ENCODE assay signal across 17 cellular contexts in the genomic region with DNA sequence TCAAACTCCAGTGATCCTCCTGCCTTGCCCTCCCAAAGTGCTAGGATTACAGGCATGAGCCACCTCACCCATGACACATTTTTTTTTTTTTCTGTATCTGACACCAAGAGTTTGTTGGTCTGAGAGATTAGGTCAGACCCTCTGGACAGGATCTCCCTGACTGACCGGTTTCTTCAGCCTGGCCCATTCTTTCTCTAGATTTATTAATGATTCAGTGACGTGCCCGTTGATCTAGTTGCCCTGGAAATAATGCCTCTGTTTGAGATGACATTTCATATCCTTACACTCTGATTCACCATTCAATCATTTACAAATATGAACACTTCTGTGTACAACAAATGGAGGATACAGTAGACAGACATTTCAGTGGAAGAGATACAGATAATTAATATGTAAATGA. TPM values are rescaled to one million over a fixed set of nuclear protein-coding genes. Genes with fewer than 3 reads are reported as not detected.
A peak's percentile ranks its signal among the peaks of the same experiment; 100 is the strongest.
DNase-seq lines count a peak whose midpoint lies in the region; ATAC-seq and TF ChIP-seq lines count a peak whose summit lies in the region.
"Had no signal": no experiment of that assay in that cellular context is flagged by ENCODE, and none has a peak within 500 bp of the region (broad histone marks: within the 10 kb centered on the region; RNA-seq: fewer than 3 reads in every experiment).

No MANE protein-coding gene starts in this region.

- H4K20me1 ChIP-seq in PC-3 (ENCODE audit: low read length) = no peaks in the 10 kb centered on the region

- H3K9ac ChIP-seq in PC-3 (ENCODE audit: low read length) = peak overlapping the region; percentile 85

- H2AFZ ChIP-seq in PC-3 (ENCODE audit: low read length) = no peak overlapping the region

- intact Hi-C loops in PC-3 (cut with micrococcal nuclease) = loop anchor here (2.0 kb wide), 1 partner anchor 39 kb away; no protein-coding TSS in a partner anchor

- TF ChIP-seq CTCF in PC-3 (conservative IDR thresholded peaks at IDR 0.05; ENCODE audit: low read depth, low read length) = no peak

- no peaks in the 10 kb centered on the region for H3K9me3 Mint-ChIP-seq in activated naive CD4-positive, alpha-beta T cell treated with anti-CD3 and anti-CD28 coated beads, Interleukin-2, amount 50 U/mL, for 24 hours
- H3K9me3 Mint-ChIP-seq in stimulated activated memory B cell treated with anti-CD40 and anti-IgM and Interleukin-4, amounts not matched to agents 10 μg/mL and 1 μg/mL and 100 μg/mL, for 72 hours = peaks cover 8% of the 10 kb centered on the region

- POLR2A ChIA-PET in PC-3 (lab: Charles Lee; ENCODE audit: unreplicated experiment) = no interaction called here

- ATAC-seq in PC-3 = peak; percentile 42
- ATAC-seq in stimulated activated memory B cell treated with anti-CD40 and anti-IgM and Interleukin-4, amounts not matched to agents 10 μg/mL and 1 μg/mL and 100 μg/mL, for 72 hours = no peak
- no peak for ATAC-seq in GM21717 (IDR thresholded peaks at IDR 0.05; ENCODE audit: unreplicated experiment)
- ATAC-seq: GM23338, right cardiac atrium had no signal

- CTCF ChIA-PET in PC-3 (lab: Charles Lee) = no interaction called here

- H3K27ac ChIP-seq in PC-3 (ENCODE audit: low read length) (peak overlapping the region; percentile 92), epithelial cell of prostate (peak overlapping the region; percentile 100)
- H3K27ac ChIP-seq: Peyer's patch, uterus, WERI-Rb-1 had no signal

- H3F3A ChIP-seq in PC-3 (ENCODE audit: low read length, unreplicated experiment) = peaks cover 5% of the 10 kb centered on the region

- no peak for DNase-seq in activated naive CD4-positive, alpha-beta T cell treated with Interleukin-2 at 50 U/mL for 16 hours
- DNase-seq in PC-3 (peak; percentile 96), epithelial cell of prostate (ENCODE audit: low read depth, low spot score) (no peak), NCI-H146 (lab: John Stamatoyannopoulos, UW) (no peak)
- DNase-seq in stimulated activated CD4-positive, alpha-beta T cell treated with anti-CD3 and anti-CD28 coated beads, Interleukin-2, amount 100 ng/mL, for 48 hours = no peak
- DNase-seq: effector memory CD4-positive, alpha-beta T cell; hippocampal formation; KBM-7; Peyer's patch; right cardiac atrium; uterus; WERI-Rb-1 had no signal

- H3K27me3 ChIP-seq in PC-3 (ENCODE audit: low read length) = no peaks in the 10 kb centered on the region
- H3K27me3 ChIP-seq: BLaER1 treated with 17β-estradiol and CSF1 and Interleukin-3, amounts not matched to agents 10 nM and 100 nM; Peyer's patch; uterus had no signal

- H3K9me2 ChIP-seq in PC-3 (replicated peaks; ENCODE audit: low read length) = no peaks in the 10 kb centered on the region

- peaks cover 3% of the 10 kb centered on the region for H3K27me3 Mint-ChIP-seq in activated naive CD4-positive, alpha-beta T cell treated with anti-CD3 and anti-CD28 coated beads, Interleukin-2, amount 50 U/mL, for 24 hours
- H3K27me3 Mint-ChIP-seq in stimulated activated memory B cell treated with anti-CD40 and anti-IgM and Interleukin-4, amounts not matched to agents 10 μg/mL and 1 μg/mL and 100 μg/mL, for 72 hours = peaks cover 3% of the 10 kb centered on the region

- H3K36me3 ChIP-seq in PC-3 (ENCODE audit: low read depth, low read length) = peaks cover 13% of the 10 kb centered on the region
- H3K36me3 ChIP-seq: Peyer's patch, uterus had no signal

- peaks cover 7% of the 10 kb centered on the region for H3K36me3 Mint-ChIP-seq in activated naive CD4-positive, alpha-beta T cell treated with anti-CD3 and anti-CD28 coated beads, Interleukin-2, amount 50 U/mL, for 24 hours
- peaks cover 8% of the 10 kb centered on the region for H3K36me3 Mint-ChIP-seq in stimulated activated memory B cell treated with anti-CD40 and anti-IgM and Interleukin-4, amounts not matched to agents 10 μg/mL and 1 μg/mL and 100 μg/mL, for 72 hours

- H3K4me2 ChIP-seq in PC-3 (ENCODE audit: low read length) = peak overlapping the region; percentile 73
- H3K4me2 ChIP-seq: GM23338 had no signal

- H3K4me1 Mint-ChIP-seq in activated naive CD4-positive, alpha-beta T cell treated with anti-CD3 and anti-CD28 coated beads, Interleukin-2, amount 50 U/mL, for 24 hours = peaks cover 35% of the 10 kb centered on the region
- H3K4me1 Mint-ChIP-seq in stimulated activated memory B cell treated with anti-CD40 and anti-IgM and Interleukin-4, amounts not matched to agents 10 μg/mL and 1 μg/mL and 100 μg/mL, for 72 hours = peaks cover 32% of the 10 kb centered on the region

- H3K9me3 ChIP-seq in PC-3 (ENCODE audit: low read length) = peaks cover 8% of the 10 kb centered on the region; the same call in 1 of the 2 replicates
- H3K9me3 ChIP-seq: Peyer's patch, uterus had no signal

- peak overlapping the region; percentile 79 for H3K4me3 Mint-ChIP-seq in activated naive CD4-positive, alpha-beta T cell treated with anti-CD3 and anti-CD28 coated beads, Interleukin-2, amount 50 U/mL, for 24 hours
- peak overlapping the region; percentile 94 for H3K4me3 Mint-ChIP-seq in stimulated activated memory B cell treated with anti-CD40 and anti-IgM and Interleukin-4, amounts not matched to agents 10 μg/mL and 1 μg/mL and 100 μg/mL, for 72 hours
- H3K4me3 Mint-ChIP-seq: GM23338 had no signal

- H3K4me3 ChIP-seq in PC-3 (ENCODE audit: low read length) = peak overlapping the region; percentile 32; the same call in 1 of the 2 replicates
- H3K4me3 ChIP-seq: GM23338, uterus had no signal

- BruUV-seq in PC-3 (replicated peaks; lab: Mats Ljungman, UMichigan) = no TSS peak

- peaks cover 47% of the 10 kb centered on the region for H3K4me1 ChIP-seq in PC-3 (ENCODE audit: insufficient read depth, low read length)

- peak overlapping the region; percentile 73 for H3K27ac Mint-ChIP-seq in activated naive CD4-positive, alpha-beta T cell treated with anti-CD3 and anti-CD28 coated beads, Interleukin-2, amount 50 U/mL, for 24 hours
- H3K27ac Mint-ChIP-seq in stimulated activated memory B cell treated with anti-CD40 and anti-IgM and Interleukin-4, amounts not matched to agents 10 μg/mL and 1 μg/mL and 100 μg/mL, for 72 hours = peak overlapping the region; percentile 88
- H3K27ac Mint-ChIP-seq: GM23338 had no signal

- H3K79me2 ChIP-seq in PC-3 (ENCODE audit: low read length) = peaks cover 36% of the 10 kb centered on the region

RNA-seq across cellular contexts. Expression of gene ZNF212, which starts 1.4 kb away (rescaled TPM):
- total RNA-seq in PC-3 (2014; rRNA removed) = 9.7 and 10.4 TPM in 2 replicates

RNA-seq across cellular contexts. Expression of gene ZNF783, which starts 23.9 kb away (rescaled TPM):
- total RNA-seq in PC-3 (2014; rRNA removed) = 6.9 and 7.0 TPM in 2 replicates

RNA-seq across cellular contexts. Expression of gene ZNF282, which starts 42.7 kb away (rescaled TPM):
- 31.4 and 39.7 TPM in 2 replicates for total RNA-seq in PC-3 (2014; rRNA removed)
